ENCODE assay signal across 7 cellular contexts in genomic region chr19:55008781-55009180, GRCh38. TPM values are rescaled to one million over a fixed set of nuclear protein-coding genes. Genes with fewer than 3 reads are reported as not detected.
DNase-seq lines count a peak whose midpoint lies in the region; ATAC-seq and TF ChIP-seq lines count a peak whose summit lies in the region.
"Not testable (repeated sequence)": the region's sequence is repeated elsewhere in the genome, so short reads cannot be mapped to it uniquely, and the experiment has no call there.
"Had no signal": no experiment of that assay in that cellular context is flagged by ENCODE, and none has a peak within 500 bp of the region (broad histone marks: within the 10 kb centered on the region; RNA-seq: fewer than 3 reads in every experiment).

No MANE protein-coding gene starts in this region.

- not testable (repeated sequence) for DNase-seq in H7; chondrocyte (ENCODE audit: low spot score); natural killer cell
- peak; percentile 6 for DNase-seq in NOMO-1 treated with DMSO at 0.1 percent for 48 hours (lab: John Stamatoyannopoulos, UW; ENCODE audit: unreplicated experiment)
- DNase-seq in cardiac septum (ENCODE audit: low spot score): peak; percentile 7

- H3K9me3 Mint-ChIP-seq in activated naive CD8-positive, alpha-beta T cell (ENCODE audit: low read depth): peaks cover 22% of the 10 kb centered on the region
- H3K9me3 Mint-ChIP-seq in chondrocyte (ENCODE audit: low read depth): peaks cover 18% of the 10 kb centered on the region
- not testable (repeated sequence) for H3K9me3 Mint-ChIP-seq in natural killer cell

- intact Hi-C loops in cardiac septum (cut with DNase I): not testable (repeated sequence)
- intact Hi-C loops in natural killer cell (cut with micrococcal nuclease): loop anchor here (5.0 kb wide), 1 partner anchor 49 kb away; no protein-coding TSS in a partner anchor

- peak overlapping the region; percentile 21; the same call in 1 of the 2 replicates for H3K4me3 ChIP-seq in H7 (ENCODE audit: insufficient read depth, low read depth, low read length)

- not testable (repeated sequence) for H3K27me3 ChIP-seq in H7 (ENCODE audit: control insufficient read depth, insufficient read depth, low read length)

- H3K4me1 Mint-ChIP-seq in activated naive CD8-positive, alpha-beta T cell (ENCODE audit: low read depth): peaks cover 30% of the 10 kb centered on the region
- H3K4me1 Mint-ChIP-seq in chondrocyte (ENCODE audit: low read depth): peaks cover 46% of the 10 kb centered on the region
- peaks cover 48 to 57% of the 10 kb centered on the region in 2 donors for H3K4me1 Mint-ChIP-seq in natural killer cell

- H3K4me3 Mint-ChIP-seq in activated naive CD8-positive, alpha-beta T cell: peak overlapping the region; percentile 6
- peak overlapping the region; percentile 76 for H3K4me3 Mint-ChIP-seq in chondrocyte (ENCODE audit: unreplicated experiment)
- peak overlapping the region; percentile 45 for H3K4me3 Mint-ChIP-seq in natural killer cell

- ATAC-seq in natural killer cell: not testable (repeated sequence)

- H3K36me3 ChIP-seq in H7 (replicated peaks; ENCODE audit: control insufficient read depth, insufficient read depth, low read length): not testable (repeated sequence)

- not testable (repeated sequence) for TF ChIP-seq CTCF in chondrocyte (IDR thresholded peaks at IDR 0.05); natural killer cell (IDR thresholded peaks at IDR 0.05)

- H3K36me3 Mint-ChIP-seq in activated naive CD8-positive, alpha-beta T cell: peaks cover 46% of the 10 kb centered on the region
- H3K36me3 Mint-ChIP-seq in chondrocyte (ENCODE audit: low read depth); natural killer cell: not testable (repeated sequence)

- not testable (repeated sequence) for H3K27ac Mint-ChIP-seq in activated naive CD8-positive, alpha-beta T cell
- H3K27ac Mint-ChIP-seq in chondrocyte (ENCODE audit: unreplicated experiment) (peak overlapping the region; percentile 14), natural killer cell (peak overlapping the region; percentile 75 to 83)

- not testable (repeated sequence) for H3K27me3 Mint-ChIP-seq in activated naive CD8-positive, alpha-beta T cell; chondrocyte (ENCODE audit: low read depth); natural killer cell (ENCODE audit: low read depth in 2 of 2)

RNA-seq across cellular contexts. Expression of gene GP6, which starts 29.3 kb away (rescaled TPM):
- not detected in 2 replicates for total RNA-seq in H7 (2014; rRNA removed; shearing (Covaris generic))
- total RNA-seq in chondrocyte (0.51 TPM in 1 of 3 replicates, not detected in the others), cardiac septum (0.65 TPM), natural killer cell (1 to 10 TPM in 2 of 3 donors, under 1 TPM in 1; 0.95 to 3.3 (median 2.3) TPM)
- total RNA-seq: H4 had no signal

RNA-seq across cellular contexts. Expression of gene NLRP2, which starts 42.6 kb away (rescaled TPM):
- total RNA-seq in H7 (2014; rRNA removed; shearing (Covaris generic)): 1.0 and 1.3 TPM in 2 replicates
- 19.1 to 21.7 TPM (median 21.1 TPM) in 3 replicates for total RNA-seq in chondrocyte
- total RNA-seq in cardiac septum: 0.86 TPM
- total RNA-seq in natural killer cell: 10 to 100 TPM; 30.2 to 71.2 (median 42.6) TPM

RNA-seq across cellular contexts. Expression of gene RDH13, which starts 54.2 kb away (rescaled TPM):
- total RNA-seq in H7 (2014; rRNA removed; shearing (Covaris generic)): 21.2 and 24.4 TPM in 2 replicates
- 9.7 to 13.7 TPM (median 11.1 TPM) in 3 replicates for total RNA-seq in chondrocyte
- total RNA-seq in cardiac septum: 43.4 TPM
- 10 to 100 TPM; 18.2 to 25.3 (median 19.3) TPM for total RNA-seq in natural killer cell

Comparison
In these comparisons a context has a peak if more than half of its experiments do, and no peak if none do; other contexts are left out.
1. H3K4me3 Mint-ChIP-seq: peak in every context shown above with its lines; median percentile 76 in chondrocyte; 45 in natural killer cell; 6 in activated naive CD8-positive, alpha-beta T cell.